In genomic region chr11:63614136-63614664, GRCh38 we compare ENCODE assay signal across 8 cellular contexts. TPM values are rescaled to one million over a fixed set of nuclear protein-coding genes. Genes with fewer than 3 reads are reported as not detected.
DNase-seq lines count a peak whose midpoint lies in the region; ATAC-seq lines count a peak whose summit lies in the region.

Gene PLAAT3, minus strand, starts transcription at chr11:63614433. Its CDS starts 419 bp downstream, at chr11:63614014.

- peak; percentile 51 for DNase-seq in NCI-H2227 (lab: John Stamatoyannopoulos, UW; ENCODE audit: unreplicated experiment)
- no peak for DNase-seq in NCI-H2227 treated with DMSO at 0.1 percent for 48 hours (lab: John Stamatoyannopoulos, UW)
- DNase-seq in dermis microvascular lymphatic vessel endothelial cell (ENCODE audit: low read depth in 2 of 2) = peak; percentile 35 to 81
- DNase-seq in left lobe of liver (ENCODE audit: low spot score) = peak; percentile 94
- DNase-seq in stimulated activated CD4-positive, alpha-beta T cell treated with anti-CD3 and anti-CD28 coated beads, Interleukin-1b, Interleukin-23, amount 100 ng/mL, for 48 hours = peak; percentile 12
- no peak for DNase-seq in Kasumi-1 (lab: John Stamatoyannopoulos, UW)

- H3K27ac Mint-ChIP-seq in IgD-negative memory B cell = peak within 1 kb of the TSS; percentile 18 to 64 (median 59)

- no peaks in the 10 kb centered on the region for H3K9me3 Mint-ChIP-seq in IgD-negative memory B cell

- peak; percentile 46 to 56 for ATAC-seq in activated CD4-positive, CD25-positive, alpha-beta regulatory T cell treated with anti-CD3 and anti-CD28 coated beads, Interleukin-2, amount 50 U/mL, for 24 hours
- ATAC-seq in left lobe of liver = peak; percentile 87

- peaks cover 8% of the 10 kb centered on the region for H3K27me3 Mint-ChIP-seq in IgD-negative memory B cell

- H3K4me3 Mint-ChIP-seq in IgD-negative memory B cell = peak within 1 kb of the TSS; percentile 70 to 94 (median 90)

- no peaks in the 10 kb centered on the region for H3K36me3 Mint-ChIP-seq in IgD-negative memory B cell

- peaks cover 9 to 20% (median 17%) of the 10 kb centered on the region in 3 donors for H3K4me1 Mint-ChIP-seq in IgD-negative memory B cell

RNA-seq across cellular contexts. Expression of gene PLAAT3, which starts in this region (rescaled TPM):
- 6.5 TPM for polyA plus RNA-seq in IgD-negative memory B cell
- 66.6 and 77.4 TPM in 2 replicates for total RNA-seq in dermis microvascular lymphatic vessel endothelial cell
- total RNA-seq in left lobe of liver = 74.6 TPM

Comparison
In these comparisons a context has a peak if more than half of its experiments do, and no peak if none do; other contexts are left out.
1. DNase-seq: peak in NCI-H2227 (single experiment), dermis microvascular lymphatic vessel endothelial cell (2 of 2), left lobe of liver (single experiment) and stimulated activated CD4-positive, alpha-beta T cell treated with anti-CD3 and anti-CD28 coated beads, Interleukin-1b, Interleukin-23, amount 100 ng/mL, for 48 hours (single experiment); none in NCI-H2227 treated with DMSO at 0.1 percent for 48 hours (single experiment) and Kasumi-1 (0 of 2).